1 cellular context compared by ENCODE assay signal in the genomic region with DNA sequence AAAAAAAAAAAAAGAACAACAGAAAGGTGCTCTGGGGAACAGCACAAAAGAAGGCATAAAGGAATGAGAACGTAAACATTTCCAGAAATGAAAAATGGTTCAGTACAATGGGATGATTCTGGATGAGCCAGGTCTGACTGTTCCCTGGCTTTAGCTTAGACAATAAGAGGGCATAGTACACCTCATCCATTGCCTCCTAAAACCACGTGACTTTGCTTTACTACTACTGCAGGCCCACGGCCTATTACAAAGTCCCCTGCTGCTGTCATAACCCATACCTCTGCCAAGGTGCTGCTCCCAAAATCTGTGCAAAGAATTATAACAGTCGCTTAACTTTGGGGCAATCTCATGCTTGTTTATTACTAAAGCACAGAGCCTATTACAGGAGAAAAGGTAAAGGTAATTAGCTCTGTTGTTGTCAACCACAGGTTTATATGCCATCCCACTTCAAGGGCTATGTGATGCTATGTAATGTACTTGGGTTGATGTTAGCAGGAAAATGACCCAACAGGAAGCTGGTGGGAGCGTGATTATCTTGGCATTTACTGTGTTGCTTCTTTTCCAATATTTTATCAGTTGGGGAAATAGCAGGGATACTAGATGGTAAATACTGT.
TF ChIP-seq lines count a peak whose summit lies in the region.

No MANE protein-coding gene starts in this region.

TF ChIP-seq in GM12891, 5 proteins besides CTCF, POLR2A, EP300 and RAD21 (continued from another document):
- TF ChIP-seq POU2F2 (IDR thresholded peaks at IDR 0.05; ENCODE audit: low read depth, low read length) (no peak), PAX5 (IDR thresholded peaks at IDR 0.05; ENCODE audit: insufficient read depth, low read length, severe bottlenecking) (no peak)
TF ChIP-seq in GM12891: peak in this region for 0.
